In genomic region chr9:14421291-14421690, GRCh38 we compare ENCODE assay signal across 1 cellular context.
TF ChIP-seq lines count a peak whose summit lies in the region.

No MANE protein-coding gene starts in this region.

TF ChIP-seq in GM23338, 12 proteins besides CTCF, POLR2A, EP300 and RAD21 (continued from another document):
- TF ChIP-seq ZNF462 (CRISPR knock-in tag; IDR thresholded peaks at IDR 0.05) (no peak), EZH2 (IDR thresholded peaks at IDR 0.05; ENCODE audit: low read depth, unreplicated experiment) (no peak), CREB1 (CRISPR knock-in tag; IDR thresholded peaks at IDR 0.05; ENCODE audit: low read depth) (no peak), EZH2phosphoT487 (IDR thresholded peaks at IDR 0.05; ENCODE audit: unreplicated experiment) (no peak), STAT1 (IDR thresholded peaks at IDR 0.05; ENCODE audit: unreplicated experiment) (no peak), POLR2AphosphoS5 (IDR thresholded peaks at IDR 0.05; ENCODE audit: low read depth) (no peak), REST (IDR thresholded peaks at IDR 0.05; ENCODE audit: unreplicated experiment) (no peak), ZNF331 (CRISPR knock-in tag; IDR thresholded peaks at IDR 0.05; ENCODE audit: low read depth) (no peak), ZNF114 (CRISPR knock-in tag; IDR thresholded peaks at IDR 0.05) (no peak), ETS1 (IDR thresholded peaks at IDR 0.05) (no peak), JUNB (IDR thresholded peaks at IDR 0.05; ENCODE audit: unreplicated experiment) (no peak)
